32 cellular contexts compared by ENCODE assay signal in the genomic region with DNA sequence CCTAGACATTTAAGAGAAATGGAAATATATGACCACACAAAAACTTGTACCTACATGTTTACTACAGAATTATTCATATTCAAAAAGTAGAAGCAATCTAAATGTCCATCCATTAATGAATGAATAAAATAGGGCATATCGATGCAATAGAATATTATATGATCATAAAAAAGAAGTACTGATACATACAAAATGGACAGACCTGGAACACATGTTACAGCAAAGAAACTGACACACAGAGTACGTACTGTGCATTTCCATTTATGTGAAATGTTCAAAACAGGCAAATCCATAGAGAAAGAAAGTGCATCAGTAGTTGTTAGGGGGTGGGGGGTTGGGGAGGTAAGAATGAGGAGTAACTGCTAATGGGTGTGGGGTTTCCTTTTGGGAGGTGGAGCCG.
"Had no signal": no experiment of that assay in that cellular context is flagged by ENCODE, and none has a peak within 500 bp of the region (broad histone marks: within the 10 kb centered on the region; RNA-seq: fewer than 3 reads in every experiment).

No MANE protein-coding gene starts in this region.

- DNase-seq: activated effector memory CD4-positive, alpha-beta T cell treated with anti-CD3 and anti-CD28 coated beads, Interleukin-2, amount 50 U/mL, for 16 hours; activated effector memory CD4-positive, alpha-beta T cell treated with Interleukin-2 at 50 U/mL for 16 hours; activated gamma-delta T cell; activated gamma-delta T cell treated with Interleukin-2 at 50 U/mL for 16 hours; activated naive CD4-positive, alpha-beta T cell; activated naive CD4-positive, alpha-beta T cell treated with anti-CD3 and anti-CD28 coated beads for 36 hours; activated naive CD4-positive, alpha-beta T cell treated with anti-CD3 and anti-CD28 coated beads, Interleukin-2, amount 10 ng/mL, durations not matched to agents 7 days and 5 days; activated naive CD4-positive, alpha-beta T cell treated with anti-CD3 and anti-CD28 coated beads, Interleukin-2, amount 50 U/mL, for 16 hours; activated naive CD4-positive, alpha-beta T cell treated with Interleukin-2 at 50 U/mL for 16 hours; activated naive CD8-positive, alpha-beta T cell treated with anti-CD3 and anti-CD28 coated beads for 36 hours; activated naive CD8-positive, alpha-beta T cell treated with anti-CD3 and anti-CD28 coated beads, Interleukin-2, amount 10 ng/mL, durations not matched to agents 7 days and 5 days; activated naive CD8-positive, alpha-beta T cell treated with anti-CD3 and anti-CD28 coated beads, Interleukin-2, amount 50 U/mL, for 24 hours; activated T-cell treated with anti-CD3 and anti-CD28 coated beads, Interleukin-2, amount 50 U/mL, for 4 hours; activated T-cell treated with anti-CD3 and anti-CD28 coated beads, Interleukin-2, amount 50 U/mL, for 48 hours; activated T-cell treated with anti-CD3 and anti-CD28 coated beads, Interleukin-2, amount 50 U/mL, for 72 hours; adrenal gland; amniotic stem cell; amygdala; anterior cingulate cortex; aorta; body of pancreas; brain microvascular endothelial cell; central memory CD4-positive, alpha-beta T cell; cerebellar nuclear complex had no signal

- ATAC-seq: activated naive CD4-positive, alpha-beta T cell treated with anti-CD3 and anti-CD28 coated beads, Interleukin-2, amount 50 U/mL, for 72 hours; activated naive CD8-positive, alpha-beta T cell treated with anti-CD3 and anti-CD28 coated beads, Interleukin-2, amount 50 U/mL, for 24 hours; activated T-cell treated with anti-CD3 and anti-CD28 coated beads, Interleukin-2, amount 50 U/mL, for 4 hours; activated T-cell treated with anti-CD3 and anti-CD28 coated beads, Interleukin-2, amount 50 U/mL, for 72 hours; activated T-helper 17 cell treated with anti-CD3 and anti-CD28 coated beads, Interleukin-2, amount 50 U/mL, for 72 hours; body of pancreas had no signal

- H3K27ac ChIP-seq: adrenal gland, ascending aorta, body of pancreas, brain microvascular endothelial cell, breast epithelium, cardiac muscle cell had no signal

- H3K36me3 ChIP-seq: adrenal gland, breast epithelium had no signal

- H3K4me3 ChIP-seq: adrenal gland, ascending aorta, body of pancreas, breast epithelium, cardiac muscle cell had no signal

- H3K4me1 ChIP-seq: adrenal gland, ascending aorta, body of pancreas, breast epithelium had no signal

- FAIRE-seq: astrocyte, bronchial epithelial cell, colon had no signal

- H3K9me3 ChIP-seq: adrenal gland, ascending aorta, body of pancreas, breast epithelium had no signal
